ENCODE assay signal across 1 cellular context in genomic region chr6:135012349-135012748, GRCh38.
TF ChIP-seq lines count a peak whose summit lies in the region.

No MANE protein-coding gene starts in this region.

TF ChIP-seq in HCT116, 20 proteins besides CTCF, POLR2A, EP300 and RAD21 (continued from another document):
- TF ChIP-seq REST (IDR thresholded peaks at IDR 0.05; ENCODE audit: low read depth) = no peak
- TF ChIP-seq TCF7L2 (IDR thresholded peaks at IDR 0.05; ENCODE audit: borderline replicate concordance, extremely low read depth, insufficient read depth, insufficient read length) = no peak
- TF ChIP-seq CBX3 (IDR thresholded peaks at IDR 0.05; ENCODE audit: low read depth) = no peak
- TF ChIP-seq ZBTB33 (IDR thresholded peaks at IDR 0.05; ENCODE audit: extremely low read depth, insufficient replicate concordance, low read length) = no peak
- TF ChIP-seq ZFX (IDR thresholded peaks at IDR 0.05) = no peak
- TF ChIP-seq EZH2 (IDR thresholded peaks at IDR 0.05) = no peak
- no peak for TF ChIP-seq ATF3 (IDR thresholded peaks at IDR 0.05)
- no peak for TF ChIP-seq EGR1 (IDR thresholded peaks at IDR 0.05; ENCODE audit: low read depth)
